ENCODE assay signal across 34 cellular contexts in genomic region chr1:205056956-205057568, GRCh38. TPM values are rescaled to one million over a fixed set of nuclear protein-coding genes. Genes with fewer than 3 reads are reported as not detected.
"Had no signal": no experiment of that assay in that cellular context is flagged by ENCODE, and none has a peak within 500 bp of the region (broad histone marks: within the 10 kb centered on the region; RNA-seq: fewer than 3 reads in every experiment).

No MANE protein-coding gene starts in this region.

- H2AFZ ChIP-seq: PC-9 had no signal

- ATAC-seq: activated naive CD8-positive, alpha-beta T cell treated with anti-CD3 and anti-CD28 coated beads, Interleukin-2, amount 50 U/mL, for 24 hours; activated T-cell treated with anti-CD3 and anti-CD28 coated beads, Interleukin-2, amount 50 U/mL, for 4 hours; Right ventricle myocardium inferior; SK-N-SH treated with all-trans-retinoic acid at 6 μM for 48 hours had no signal

- H3K4me3 ChIP-seq: PC-9 had no signal

- H3K36me3 Mint-ChIP-seq: activated CD4-positive, alpha-beta memory T cell treated with anti-CD3 and anti-CD28 coated beads for 36 hours; activated naive CD4-positive, alpha-beta T cell treated with anti-CD3 and anti-CD28 coated beads, Interleukin-2, amount 10 ng/mL, durations not matched to agents 7 days and 5 days; activated naive CD8-positive, alpha-beta T cell had no signal

- H3K27ac Mint-ChIP-seq: activated B cell treated with CpG ODN at 0.5 μM for 24 hours; activated CD4-positive, alpha-beta memory T cell treated with anti-CD3 and anti-CD28 coated beads for 36 hours; activated naive CD4-positive, alpha-beta T cell treated with anti-CD3 and anti-CD28 coated beads, Interleukin-2, amount 10 ng/mL, durations not matched to agents 7 days and 5 days; activated naive CD8-positive, alpha-beta T cell; activated naive CD8-positive, alpha-beta T cell treated with anti-CD3 and anti-CD28 coated beads, Interleukin-2, amount 50 U/mL, for 24 hours; activated T-helper 1 cell treated with anti-CD3 and anti-CD28 coated beads, Interleukin-12 subunit alpha, Interleukin-12 subunit beta, Interleukin-2, Interleukin-4 antibody, amounts not matched to agents 30 ng/mL and 10 ng/mL and 1 ng/mL, durations not matched to agents 14 hours and 24 hours and 36 hours had no signal

- DNase-seq: activated B cell treated with CpG ODN at 0.5 μM for 24 hours; activated CD4-positive, alpha-beta memory T cell treated with anti-CD3 and anti-CD28 coated beads for 36 hours; activated CD4-positive, alpha-beta T cell treated with anti-CD3 and anti-CD28 coated beads for 4 hours; activated CD4-positive, alpha-beta T cell treated with anti-CD3 and anti-CD28 coated beads, Interleukin-2, amount 50 U/mL, for 1 hour; activated CD4-positive, CD25-positive, alpha-beta regulatory T cell treated with anti-CD3 and anti-CD28 coated beads, Interleukin-2, amount 50 U/mL, for 72 hours; activated CD8-positive, alpha-beta memory T cell treated with anti-CD3 and anti-CD28 coated beads, Interleukin-2, amount 50 U/mL, for 4 hours; activated naive CD4-positive, alpha-beta T cell treated with anti-CD3 and anti-CD28 coated beads, Interleukin-2, amount 10 ng/mL, durations not matched to agents 7 days and 5 days; activated naive CD8-positive, alpha-beta T cell treated with anti-CD3 and anti-CD28 coated beads, Interleukin-2, amount 50 U/mL, for 24 hours; activated T-cell treated with anti-CD3 and anti-CD28 coated beads for 4 hours; activated T-cell treated with anti-CD3 and anti-CD28 coated beads, Interleukin-2, amount 50 U/mL, for 4 hours; brain microvascular endothelial cell; Karpas-422; KBM-7; NCI-H1105; NCI-H1417 treated with DMSO at 0.1 percent for 48 hours; NCI-H187 treated with DMSO at 0.1 percent for 48 hours; NCI-H2081; NCI-H345; NCI-H748 treated with DMSO at 0.1 percent for 48 hours; PC-9; SIG-M5; SW 1271; T-helper 1 cell; T-helper 2 cell; T-helper 9 cell had no signal

- H3K9me3 Mint-ChIP-seq: activated B cell treated with CpG ODN at 0.5 μM for 24 hours; activated CD4-positive, alpha-beta memory T cell treated with anti-CD3 and anti-CD28 coated beads for 36 hours; activated naive CD4-positive, alpha-beta T cell treated with anti-CD3 and anti-CD28 coated beads, Interleukin-2, amount 10 ng/mL, durations not matched to agents 7 days and 5 days; activated naive CD8-positive, alpha-beta T cell treated with anti-CD3 and anti-CD28 coated beads, Interleukin-2, amount 50 U/mL, for 24 hours; activated T-cell treated with anti-CD3 and anti-CD28 coated beads, Interleukin-2, amount 50 U/mL, for 4 hours; activated T-helper 1 cell treated with anti-CD3 and anti-CD28 coated beads, Interleukin-12 subunit alpha, Interleukin-12 subunit beta, Interleukin-2, Interleukin-4 antibody, amounts not matched to agents 30 ng/mL and 10 ng/mL and 1 ng/mL, durations not matched to agents 14 hours and 24 hours and 36 hours had no signal

- H3K4me3 Mint-ChIP-seq: activated B cell treated with CpG ODN at 0.5 μM for 24 hours; activated CD4-positive, alpha-beta memory T cell treated with anti-CD3 and anti-CD28 coated beads for 36 hours; activated naive CD4-positive, alpha-beta T cell treated with anti-CD3 and anti-CD28 coated beads, Interleukin-2, amount 10 ng/mL, durations not matched to agents 7 days and 5 days; activated naive CD8-positive, alpha-beta T cell; activated naive CD8-positive, alpha-beta T cell treated with anti-CD3 and anti-CD28 coated beads, Interleukin-2, amount 50 U/mL, for 24 hours; activated T-cell treated with anti-CD3 and anti-CD28 coated beads, Interleukin-2, amount 50 U/mL, for 4 hours; activated T-helper 1 cell treated with anti-CD3 and anti-CD28 coated beads, Interleukin-12 subunit alpha, Interleukin-12 subunit beta, Interleukin-2, Interleukin-4 antibody, amounts not matched to agents 30 ng/mL and 10 ng/mL and 1 ng/mL, durations not matched to agents 14 hours and 24 hours and 36 hours had no signal

- H3K4me2 ChIP-seq: PC-9 had no signal

- H3K27ac ChIP-seq: brain microvascular endothelial cell, PC-9, RWPE1, VCaP had no signal

- H3K27me3 ChIP-seq: brain microvascular endothelial cell had no signal

- H3K36me3 ChIP-seq: brain microvascular endothelial cell had no signal

- H3K4me1 Mint-ChIP-seq: activated B cell treated with CpG ODN at 0.5 μM for 24 hours; activated naive CD4-positive, alpha-beta T cell treated with anti-CD3 and anti-CD28 coated beads, Interleukin-2, amount 10 ng/mL, durations not matched to agents 7 days and 5 days; activated naive CD8-positive, alpha-beta T cell treated with anti-CD3 and anti-CD28 coated beads, Interleukin-2, amount 50 U/mL, for 24 hours had no signal

- H3K27me3 Mint-ChIP-seq: activated CD4-positive, alpha-beta memory T cell treated with anti-CD3 and anti-CD28 coated beads for 36 hours; activated naive CD8-positive, alpha-beta T cell; activated naive CD8-positive, alpha-beta T cell treated with anti-CD3 and anti-CD28 coated beads, Interleukin-2, amount 50 U/mL, for 24 hours had no signal

RNA-seq across cellular contexts. Expression of gene CNTN2, which starts 14.1 kb away (rescaled TPM):
- total RNA-seq: activated B cell treated with CpG ODN at 0.5 μM for 24 hours; activated CD4-positive, alpha-beta memory T cell treated with anti-CD3 and anti-CD28 coated beads for 36 hours; activated T-cell treated with anti-CD3 and anti-CD28 coated beads, Interleukin-2, amount 50 U/mL, for 4 hours; activated T-helper 1 cell treated with anti-CD3 and anti-CD28 coated beads, Interleukin-12 subunit alpha, Interleukin-12 subunit beta, Interleukin-2, Interleukin-4 antibody, amounts not matched to agents 30 ng/mL and 10 ng/mL and 1 ng/mL, durations not matched to agents 14 hours and 24 hours and 36 hours; NCI-H460; OCI-LY7; PC-9; SK-MEL-5 had no signal
